Comparison of ENCODE assay signal across 40 cellular contexts in the genomic region with DNA sequence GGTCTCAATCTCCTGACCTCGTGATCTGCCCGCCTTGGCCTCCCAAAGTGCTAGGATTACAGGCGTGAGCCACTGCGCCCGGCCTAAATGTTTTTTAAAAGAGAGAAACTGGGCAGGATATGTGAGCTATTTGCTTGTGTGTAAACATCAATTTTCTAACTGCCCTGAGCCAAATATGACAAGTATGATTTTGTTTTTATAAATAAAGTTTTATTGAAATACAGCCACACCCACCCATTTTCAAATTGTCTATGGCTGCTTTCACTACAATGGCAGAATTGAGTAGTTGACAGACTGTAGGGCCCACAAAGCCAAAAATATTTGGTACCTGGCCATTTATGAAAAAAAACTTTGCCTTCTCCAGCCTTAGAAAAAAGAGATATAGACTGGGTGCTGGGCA. TPM values are rescaled to one million over a fixed set of nuclear protein-coding genes. Genes with fewer than 3 reads are reported as not detected.
"Had no signal": no experiment of that assay in that cellular context is flagged by ENCODE, and none has a peak within 500 bp of the region (broad histone marks: within the 10 kb centered on the region; RNA-seq: fewer than 3 reads in every experiment).

No MANE protein-coding gene starts in this region.

- H3K9me3 Mint-ChIP-seq: activated naive CD4-positive, alpha-beta T cell treated with anti-CD3 and anti-CD28 coated beads for 36 hours; activated naive CD4-positive, alpha-beta T cell treated with anti-CD3 and anti-CD28 coated beads, Interleukin-2, amount 10 ng/mL, durations not matched to agents 7 days and 5 days; activated naive CD4-positive, alpha-beta T cell treated with anti-CD3 and anti-CD28 coated beads, Interleukin-2, amount 50 U/mL, for 24 hours; activated naive CD4-positive, alpha-beta T cell treated with anti-CD3 and anti-CD28 coated beads, Interleukin-2, amount 50 U/mL, for 72 hours; activated naive CD8-positive, alpha-beta T cell treated with anti-CD3 and anti-CD28 coated beads for 36 hours; activated naive CD8-positive, alpha-beta T cell treated with anti-CD3 and anti-CD28 coated beads, Interleukin-2, amount 10 ng/mL, durations not matched to agents 7 days and 5 days; activated naive CD8-positive, alpha-beta T cell treated with anti-CD3 and anti-CD28 coated beads, Interleukin-2, amount 50 U/mL, for 24 hours; activated T-cell treated with anti-CD3 and anti-CD28 coated beads, Interleukin-2, amount 50 U/mL, for 24 hours; activated T-cell treated with anti-CD3 and anti-CD28 coated beads, Interleukin-2, amount 50 U/mL, for 72 hours; activated T-helper 1 cell treated with anti-CD3 and anti-CD28 coated beads, Interleukin-12 subunit alpha, Interleukin-12 subunit beta, Interleukin-2, Interleukin-4 antibody, amounts not matched to agents 30 ng/mL and 10 ng/mL and 1 ng/mL, durations not matched to agents 14 hours and 24 hours and 36 hours; activated T-helper 17 cell treated with anti-CD3 and anti-CD28 coated beads, Interleukin-2, amount 50 U/mL, for 72 hours; activated T-helper 2 cell treated with anti-CD3 and anti-CD28 coated beads, Interferon-gamma antibody, Interleukin-2, Interleukin-4, amounts not matched to agents 10 μg/mL and 5 μg/mL and 100 μg/mL, durations not matched to agents 14 hours and 24 hours and 36 hours; brain; central memory CD8-positive, alpha-beta T cell had no signal

- H3K4me1 ChIP-seq: adrenal gland, ascending aorta, body of pancreas, breast epithelium had no signal

- H3K9me3 ChIP-seq: adrenal gland, ascending aorta, body of pancreas, breast epithelium had no signal

- DNase-seq: activated effector memory CD4-positive, alpha-beta T cell treated with anti-CD3 and anti-CD28 coated beads, Interleukin-2, amount 50 U/mL, for 16 hours; activated effector memory CD4-positive, alpha-beta T cell treated with Interleukin-2 at 50 U/mL for 16 hours; activated gamma-delta T cell; activated gamma-delta T cell treated with Interleukin-2 at 50 U/mL for 16 hours; activated naive CD4-positive, alpha-beta T cell; activated naive CD4-positive, alpha-beta T cell treated with anti-CD3 and anti-CD28 coated beads for 36 hours; activated naive CD4-positive, alpha-beta T cell treated with anti-CD3 and anti-CD28 coated beads, Interleukin-2, amount 10 ng/mL, durations not matched to agents 7 days and 5 days; activated naive CD4-positive, alpha-beta T cell treated with anti-CD3 and anti-CD28 coated beads, Interleukin-2, amount 50 U/mL, for 16 hours; activated naive CD4-positive, alpha-beta T cell treated with Interleukin-2 at 50 U/mL for 16 hours; activated naive CD8-positive, alpha-beta T cell treated with anti-CD3 and anti-CD28 coated beads for 36 hours; activated naive CD8-positive, alpha-beta T cell treated with anti-CD3 and anti-CD28 coated beads, Interleukin-2, amount 10 ng/mL, durations not matched to agents 7 days and 5 days; activated naive CD8-positive, alpha-beta T cell treated with anti-CD3 and anti-CD28 coated beads, Interleukin-2, amount 50 U/mL, for 24 hours; activated T-cell treated with anti-CD3 and anti-CD28 coated beads, Interleukin-2, amount 50 U/mL, for 1 hour; activated T-cell treated with anti-CD3 and anti-CD28 coated beads, Interleukin-2, amount 50 U/mL, for 24 hours; activated T-cell treated with anti-CD3 and anti-CD28 coated beads, Interleukin-2, amount 50 U/mL, for 48 hours; activated T-cell treated with anti-CD3 and anti-CD28 coated beads, Interleukin-2, amount 50 U/mL, for 72 hours; adrenal gland; amniotic stem cell; amygdala; anterior cingulate cortex; aorta; body of pancreas; brain microvascular endothelial cell; caudate nucleus; central memory CD4-positive, alpha-beta T cell; cerebellar nuclear complex had no signal

- ATAC-seq: activated naive CD4-positive, alpha-beta T cell treated with anti-CD3 and anti-CD28 coated beads, Interleukin-2, amount 50 U/mL, for 72 hours; activated naive CD8-positive, alpha-beta T cell treated with anti-CD3 and anti-CD28 coated beads, Interleukin-2, amount 50 U/mL, for 24 hours; activated T-cell treated with anti-CD3 and anti-CD28 coated beads, Interleukin-2, amount 50 U/mL, for 72 hours; activated T-helper 17 cell treated with anti-CD3 and anti-CD28 coated beads, Interleukin-2, amount 50 U/mL, for 72 hours; body of pancreas had no signal

- H3K27ac Mint-ChIP-seq: activated naive CD4-positive, alpha-beta T cell treated with anti-CD3 and anti-CD28 coated beads for 36 hours; activated naive CD4-positive, alpha-beta T cell treated with anti-CD3 and anti-CD28 coated beads, Interleukin-2, amount 10 ng/mL, durations not matched to agents 7 days and 5 days; activated naive CD8-positive, alpha-beta T cell; activated naive CD8-positive, alpha-beta T cell treated with anti-CD3 and anti-CD28 coated beads for 36 hours; activated naive CD8-positive, alpha-beta T cell treated with anti-CD3 and anti-CD28 coated beads, Interleukin-2, amount 10 ng/mL, durations not matched to agents 7 days and 5 days; activated naive CD8-positive, alpha-beta T cell treated with anti-CD3 and anti-CD28 coated beads, Interleukin-2, amount 50 U/mL, for 24 hours; activated T-cell treated with anti-CD3 and anti-CD28 coated beads, Interleukin-2, amount 50 U/mL, for 24 hours; activated T-cell treated with anti-CD3 and anti-CD28 coated beads, Interleukin-2, amount 50 U/mL, for 72 hours; activated T-helper 1 cell treated with anti-CD3 and anti-CD28 coated beads, Interleukin-12 subunit alpha, Interleukin-12 subunit beta, Interleukin-2, Interleukin-4 antibody, amounts not matched to agents 30 ng/mL and 10 ng/mL and 1 ng/mL, durations not matched to agents 14 hours and 24 hours and 36 hours; activated T-helper 17 cell treated with anti-CD3 and anti-CD28 coated beads, Interleukin-2, amount 50 U/mL, for 72 hours; activated T-helper 2 cell treated with anti-CD3 and anti-CD28 coated beads, Interferon-gamma antibody, Interleukin-2, Interleukin-4, amounts not matched to agents 10 μg/mL and 5 μg/mL and 100 μg/mL, durations not matched to agents 14 hours and 24 hours and 36 hours; brain had no signal

- H3K4me3 ChIP-seq: adrenal gland, ascending aorta, body of pancreas, breast epithelium, cardiac muscle cell had no signal

- H3K27me3 Mint-ChIP-seq: activated naive CD4-positive, alpha-beta T cell treated with anti-CD3 and anti-CD28 coated beads, Interleukin-2, amount 10 ng/mL, durations not matched to agents 7 days and 5 days; activated naive CD4-positive, alpha-beta T cell treated with anti-CD3 and anti-CD28 coated beads, Interleukin-2, amount 50 U/mL, for 24 hours; activated naive CD8-positive, alpha-beta T cell; activated naive CD8-positive, alpha-beta T cell treated with anti-CD3 and anti-CD28 coated beads for 36 hours; activated naive CD8-positive, alpha-beta T cell treated with anti-CD3 and anti-CD28 coated beads, Interleukin-2, amount 10 ng/mL, durations not matched to agents 7 days and 5 days; activated naive CD8-positive, alpha-beta T cell treated with anti-CD3 and anti-CD28 coated beads, Interleukin-2, amount 50 U/mL, for 24 hours; activated T-cell treated with anti-CD3 and anti-CD28 coated beads, Interleukin-2, amount 50 U/mL, for 24 hours; activated T-helper 17 cell treated with anti-CD3 and anti-CD28 coated beads, Interleukin-2, amount 50 U/mL, for 72 hours; brain; central memory CD8-positive, alpha-beta T cell had no signal

- H3K4me1 Mint-ChIP-seq: activated naive CD4-positive, alpha-beta T cell treated with anti-CD3 and anti-CD28 coated beads, Interleukin-2, amount 10 ng/mL, durations not matched to agents 7 days and 5 days; brain; central memory CD8-positive, alpha-beta T cell had no signal

- H3K27me3 ChIP-seq: adrenal gland, ascending aorta, body of pancreas, brain microvascular endothelial cell, breast epithelium, cardiac muscle cell had no signal

- H3K4me3 Mint-ChIP-seq: activated naive CD4-positive, alpha-beta T cell treated with anti-CD3 and anti-CD28 coated beads for 36 hours; activated naive CD4-positive, alpha-beta T cell treated with anti-CD3 and anti-CD28 coated beads, Interleukin-2, amount 10 ng/mL, durations not matched to agents 7 days and 5 days; activated naive CD4-positive, alpha-beta T cell treated with anti-CD3 and anti-CD28 coated beads, Interleukin-2, amount 50 U/mL, for 24 hours; activated naive CD8-positive, alpha-beta T cell; activated naive CD8-positive, alpha-beta T cell treated with anti-CD3 and anti-CD28 coated beads for 36 hours; activated naive CD8-positive, alpha-beta T cell treated with anti-CD3 and anti-CD28 coated beads, Interleukin-2, amount 10 ng/mL, durations not matched to agents 7 days and 5 days; activated naive CD8-positive, alpha-beta T cell treated with anti-CD3 and anti-CD28 coated beads, Interleukin-2, amount 50 U/mL, for 24 hours; activated T-cell treated with anti-CD3 and anti-CD28 coated beads, Interleukin-2, amount 50 U/mL, for 24 hours; activated T-cell treated with anti-CD3 and anti-CD28 coated beads, Interleukin-2, amount 50 U/mL, for 72 hours; activated T-helper 1 cell treated with anti-CD3 and anti-CD28 coated beads, Interleukin-12 subunit alpha, Interleukin-12 subunit beta, Interleukin-2, Interleukin-4 antibody, amounts not matched to agents 30 ng/mL and 10 ng/mL and 1 ng/mL, durations not matched to agents 14 hours and 24 hours and 36 hours; activated T-helper 17 cell treated with anti-CD3 and anti-CD28 coated beads, Interleukin-2, amount 50 U/mL, for 72 hours; brain; central memory CD8-positive, alpha-beta T cell had no signal

- H3K27ac ChIP-seq: adrenal gland, ascending aorta, body of pancreas, brain microvascular endothelial cell, breast epithelium, cardiac muscle cell had no signal

- FAIRE-seq: astrocyte, bronchial epithelial cell had no signal

- H3K36me3 ChIP-seq: adrenal gland, brain microvascular endothelial cell, breast epithelium, cardiac muscle cell had no signal

RNA-seq across cellular contexts. Expression of a gene that starts 15.9 kb away (rescaled TPM):
- total RNA-seq: ascending aorta, astrocyte, body of pancreas, bronchial epithelial cell, cardiac muscle cell, chondrocyte had no signal
- polyA plus RNA-seq: cardiac muscle cell had no signal
